16 cellular contexts compared by ENCODE assay signal in genomic region chr10:113858541-113858940, GRCh38. TPM values are rescaled to one million over a fixed set of nuclear protein-coding genes. Genes with fewer than 3 reads are reported as not detected.
DNase-seq lines count a peak whose midpoint lies in the region; ATAC-seq and TF ChIP-seq lines count a peak whose summit lies in the region.
"Had no signal": no experiment of that assay in that cellular context is flagged by ENCODE, and none has a peak within 500 bp of the region (broad histone marks: within the 10 kb centered on the region; RNA-seq: fewer than 3 reads in every experiment).

No MANE protein-coding gene starts in this region.

- POLR2A ChIA-PET in activated B cell treated with CpG ODN at 0.5 μM for 24 hours (lab: Charles Lee): no interaction called here

- DNase-seq in Right ventricle myocardium inferior (ENCODE audit: missing footprints): no peak
- no peak for DNase-seq in cardiac septum (ENCODE audit: low spot score)
- no peak for DNase-seq in activated B cell treated with CpG ODN at 0.5 μM for 24 hours
- DNase-seq in Right ventricle myocardium superior: no peak
- no peak for DNase-seq in NCI-H446 treated with DMSO at 0.1 percent for 48 hours (lab: John Stamatoyannopoulos, UW)
- no peak for DNase-seq in effector CD8-positive, alpha-beta T cell (lab: John Stamatoyannopoulos, UW)
- no peak for DNase-seq in GOT3 (lab: John Stamatoyannopoulos, UW)
- DNase-seq: activated CD4-positive, alpha-beta memory T cell treated with anti-CD3 and anti-CD28 coated beads, Interleukin-2, amount 10 ng/mL, durations not matched to agents 7 days and 5 days; activated gamma-delta T cell treated with Interleukin-2 at 50 U/mL for 16 hours; Calu3; caudate nucleus; NCI-H146; stimulated activated CD4-positive, alpha-beta T cell treated with anti-CD3 and anti-CD28 coated beads, Interleukin-15, amount 100 ng/mL, for 24 hours; transverse colon had no signal

- H3K36me3 Mint-ChIP-seq in activated B cell treated with CpG ODN at 0.5 μM for 24 hours (ENCODE audit: low read depth): peaks cover 47% of the 10 kb centered on the region

- peak; percentile 43 for ATAC-seq in Right ventricle myocardium inferior
- no peak for ATAC-seq in activated B cell treated with CpG ODN at 0.5 μM for 24 hours (ENCODE audit: low read depth)
- ATAC-seq in Right ventricle myocardium superior (ENCODE audit: poor library complexity): peak; percentile 40
- no peak for ATAC-seq in HG03521 (IDR thresholded peaks at IDR 0.05; ENCODE audit: unreplicated experiment)

- intact Hi-C loops in Right ventricle myocardium inferior (cut with DNase I) (loop anchor here (5.0 kb wide), 1 partner anchor 34 kb away; no protein-coding TSS in a partner anchor), cardiac septum (cut with DNase I) (loop anchor here (5.0 kb wide), 1 partner anchor 204 kb away; no protein-coding TSS in a partner anchor), activated B cell treated with CpG ODN at 0.5 μM for 24 hours (cut with micrococcal nuclease) (loop anchor here (5.0 to 10.0 kb wide), 2 partner anchors 244 to 1484 kb away; partner anchors contain the start of gene ACSL5), Right ventricle myocardium superior (cut with DNase I) (loop anchor here (10.0 kb wide), 1 partner anchor 186 kb away; the partner anchor contains the start of gene ADRB1)

- peak overlapping the region; percentile 36 for H3K27ac Mint-ChIP-seq in activated B cell treated with CpG ODN at 0.5 μM for 24 hours
- H3K27ac Mint-ChIP-seq: activated CD4-positive, alpha-beta memory T cell treated with anti-CD3 and anti-CD28 coated beads, Interleukin-2, amount 10 ng/mL, durations not matched to agents 7 days and 5 days; T-helper 2 cell treated with Interferon-gamma antibody and Interleukin-4, amounts not matched to agents 5 μg/mL and 100 μg/mL, for 36 hours had no signal

- peaks cover 49% of the 10 kb centered on the region for H3K4me1 Mint-ChIP-seq in activated B cell treated with CpG ODN at 0.5 μM for 24 hours

- H3K9me3 Mint-ChIP-seq in activated B cell treated with CpG ODN at 0.5 μM for 24 hours: peaks cover 3% of the 10 kb centered on the region
- H3K9me3 Mint-ChIP-seq: activated CD4-positive, alpha-beta memory T cell treated with anti-CD3 and anti-CD28 coated beads, Interleukin-2, amount 10 ng/mL, durations not matched to agents 7 days and 5 days had no signal

- CTCF ChIA-PET in activated B cell treated with CpG ODN at 0.5 μM for 24 hours (lab: Charles Lee): no interaction called here

- no peak for TF ChIP-seq CTCF in activated B cell treated with CpG ODN at 0.5 μM for 24 hours (IDR thresholded peaks at IDR 0.05)

- no peaks in the 10 kb centered on the region for H3K27me3 Mint-ChIP-seq in activated B cell treated with CpG ODN at 0.5 μM for 24 hours
- H3K27me3 Mint-ChIP-seq: activated CD4-positive, alpha-beta memory T cell treated with anti-CD3 and anti-CD28 coated beads, Interleukin-2, amount 10 ng/mL, durations not matched to agents 7 days and 5 days had no signal

- no peak overlapping the region for H3K4me3 Mint-ChIP-seq in activated B cell treated with CpG ODN at 0.5 μM for 24 hours
- H3K4me3 Mint-ChIP-seq: activated CD4-positive, alpha-beta memory T cell treated with anti-CD3 and anti-CD28 coated beads, Interleukin-2, amount 10 ng/mL, durations not matched to agents 7 days and 5 days; T-helper 2 cell treated with Interferon-gamma antibody and Interleukin-4, amounts not matched to agents 5 μg/mL and 100 μg/mL, for 36 hours had no signal

RNA-seq across cellular contexts. Expression of gene NHLRC2, which starts 4.1 kb away (rescaled TPM):
- total RNA-seq in Right ventricle myocardium inferior: 60.6 TPM
- 58.4 TPM for total RNA-seq in cardiac septum
- total RNA-seq in activated B cell treated with CpG ODN at 0.5 μM for 24 hours: 40.3 and 43.9 TPM in 2 replicates
- 57.5 TPM for total RNA-seq in Right ventricle myocardium superior

RNA-seq across cellular contexts. Expression of gene DCLRE1A, which starts 4.7 kb away (rescaled TPM):
- total RNA-seq in Right ventricle myocardium inferior: 6.8 TPM
- 5.4 TPM for total RNA-seq in cardiac septum
- 4.5 and 4.9 TPM in 2 replicates for total RNA-seq in activated B cell treated with CpG ODN at 0.5 μM for 24 hours
- 4.9 TPM for total RNA-seq in Right ventricle myocardium superior

Comparison
In these comparisons a context has a peak if more than half of its experiments do, and no peak if none do; other contexts are left out.
1. ATAC-seq: peak in Right ventricle myocardium inferior (single experiment) and Right ventricle myocardium superior (single experiment); none in activated B cell treated with CpG ODN at 0.5 μM for 24 hours (single experiment) and HG03521 (single experiment).